8 cellular contexts compared by ENCODE assay signal in genomic region chr4:22389240-22389871, GRCh38.
A peak's percentile ranks its signal among the peaks of the same experiment; 100 is the strongest.
DNase-seq lines count a peak whose midpoint lies in the region; ATAC-seq and TF ChIP-seq lines count a peak whose summit lies in the region.

No MANE protein-coding gene starts in this region.

- DNase-seq in DMS53 (lab: John Stamatoyannopoulos, UW): peak; percentile 89
- peak; percentile 85 for DNase-seq in IMR-90
- peak; percentile 57 for DNase-seq in RPMI7951 (ENCODE audit: low read depth)
- DNase-seq in breast epithelium (ENCODE audit: low spot score in 2 of 2): no peak
- DNase-seq in islet precursor cell: peak; percentile 75
- DNase-seq in stimulated activated CD4-positive, alpha-beta T cell treated with anti-CD3 and anti-CD28 coated beads, Interleukin-2, amount 100 ng/mL, for 4 hours (ENCODE audit: low read depth): peak; percentile 13

- no peak overlapping the region for H2BK20ac ChIP-seq in IMR-90 (ENCODE audit: low read depth, low read length)

- intact Hi-C loops in IMR-90 (cut with micrococcal nuclease) (loop anchor here (1.0 to 5.0 kb wide), 3 partner anchors 152 to 599 kb away; no protein-coding TSS in a partner anchor), breast epithelium (cut with DNase I; ENCODE audit: low total_unique reads) (no loop called here)

- H3K9ac ChIP-seq in IMR-90 (ENCODE audit: low read depth, low read length): no peak overlapping the region

- no TSS peak for BruUV-seq in IMR-90 (replicated peaks; lab: Mats Ljungman, UMichigan)

- TF ChIP-seq RAD21 in IMR-90 (IDR thresholded peaks at IDR 0.05; ENCODE audit: low read length): peak; percentile 93

- H4K8ac ChIP-seq in IMR-90 (ENCODE audit: low read depth in 2 of 2, low read length in 2 of 2): no peak overlapping the region

- no peaks in the 10 kb centered on the region; the same call in 1 of the 2 replicates for H4K20me1 ChIP-seq in IMR-90 (ENCODE audit: insufficient read depth, low read length)

- H3K4me1 ChIP-seq in IMR-90 (ENCODE audit: control insufficient read depth, insufficient read depth, low read length): peaks cover 8% of the 10 kb centered on the region
- H3K4me1 ChIP-seq in breast epithelium: no peaks in the 10 kb centered on the region

- H4K91ac ChIP-seq in IMR-90 (ENCODE audit: insufficient read depth, low read depth, low read length): no peak overlapping the region; the same call in 1 of the 2 replicates

- CTCF ChIA-PET in IMR-90 (lab: Yijun Ruan, JAX): interaction anchor here (0.6 to 3.9 kb wide), 15 partner anchors 9 to 1616 kb away, joined by 3 to 58 read pairs (median 4); no protein-coding TSS in a partner anchor

- H3K9me1 ChIP-seq in IMR-90 (ENCODE audit: insufficient read depth, low read length): no peaks in the 10 kb centered on the region

- no peak overlapping the region for H2AK5ac ChIP-seq in IMR-90 (ENCODE audit: low read depth, low read length)

- dilution Hi-C loops in IMR-90 (cut with HindIII; ENCODE audit: low sequenced_read_pairs, unreplicated experiment): no loop called here

- no peak overlapping the region for H3K23ac ChIP-seq in IMR-90 (ENCODE audit: low read depth, low read length)

- H3K9me3 ChIP-seq in IMR-90 (ENCODE audit: control insufficient read depth, insufficient read depth, low read length) (no peaks in the 10 kb centered on the region), breast epithelium (no peaks in the 10 kb centered on the region)

- no peak overlapping the region for H4K5ac ChIP-seq in IMR-90 (ENCODE audit: low read depth, low read length)

- no peak overlapping the region for H3K18ac ChIP-seq in IMR-90 (ENCODE audit: low read depth, low read length)

- H2BK15ac ChIP-seq in IMR-90 (ENCODE audit: low read depth, low read length): no peak overlapping the region

- H3K14ac ChIP-seq in IMR-90 (replicated peaks; ENCODE audit: low read depth, low read length): no peak overlapping the region

- POLR2A ChIA-PET in IMR-90 (lab: Charles Lee; ENCODE audit: unreplicated experiment): no interaction called here

- peak overlapping the region; percentile 24 for H2AFZ ChIP-seq in IMR-90 (replicated peaks; ENCODE audit: low read length, poor library complexity)

- H2BK120ac ChIP-seq in IMR-90 (ENCODE audit: low read depth, low read length): no peak overlapping the region

- no peaks in the 10 kb centered on the region for H3K79me1 ChIP-seq in IMR-90 (ENCODE audit: low read depth in 1 of 2, low read length in 2 of 2)

- peaks cover 11% of the 10 kb centered on the region for H3K36me3 ChIP-seq in IMR-90 (ENCODE audit: control insufficient read depth, insufficient read depth, low read length)
- H3K36me3 ChIP-seq in breast epithelium: no peaks in the 10 kb centered on the region

- in situ Hi-C loops in IMR-90 (cut with MboI; ENCODE audit: low sequenced_read_pairs): loop anchor here (5.0 kb wide), 1 partner anchor 607 kb away; no protein-coding TSS in a partner anchor

- H3K4ac ChIP-seq in IMR-90 (ENCODE audit: low read depth, low read length): no peak overlapping the region

- H3K27ac ChIP-seq in IMR-90 (ENCODE audit: insufficient read depth, low read length) (no peak overlapping the region), breast epithelium (no peak overlapping the region)

- H3K4me3 ChIP-seq in IMR-90 (ENCODE audit: insufficient read depth, low read depth, low read length) (no peak overlapping the region), breast epithelium (no peak overlapping the region)

- TF ChIP-seq POLR2A in IMR-90 (IDR thresholded peaks at IDR 0.05; ENCODE audit: low read depth, low read length): no peak
- TF ChIP-seq POLR2A in breast epithelium (IDR thresholded peaks at IDR 0.05): no peak

- H3K4me2 ChIP-seq in IMR-90 (ENCODE audit: low read depth, low read length): no peak overlapping the region

- ATAC-seq in GM19455 (IDR thresholded peaks at IDR 0.05; ENCODE audit: unreplicated experiment) (peak; percentile 53), IMR-90 (ENCODE audit: low read depth) (peak; percentile 84), GM21576 (IDR thresholded peaks at IDR 0.05; ENCODE audit: unreplicated experiment) (no peak)

- no peaks in the 10 kb centered on the region for H3K27me3 ChIP-seq in IMR-90 (ENCODE audit: control insufficient read depth, insufficient read depth, low read length)
- H3K27me3 ChIP-seq in breast epithelium: no peaks in the 10 kb centered on the region

- no peak overlapping the region for H2BK5ac ChIP-seq in IMR-90 (ENCODE audit: low read depth, low read length, poor library complexity, severe bottlenecking)

- TF ChIP-seq CTCF in IMR-90 (conservative IDR thresholded peaks at IDR 0.05; ENCODE audit: low read depth, low read length): peak; percentile 96
- TF ChIP-seq CTCF in breast epithelium (IDR thresholded peaks at IDR 0.05): peak; percentile 23 to 53 (median 51)

- no peak overlapping the region for H3K56ac ChIP-seq in IMR-90 (ENCODE audit: extremely low read depth, insufficient read depth, low read length)

- H2AK9ac ChIP-seq in IMR-90 (replicated peaks; ENCODE audit: low read depth, low read length, poor library complexity): no peak overlapping the region

- no CpG with 5 or more reads among the region's 3 CpGs for WGBS in IMR-90 (ENCODE audit: extremely low coverage in 2 of 2, insufficient read length in 1 of 2), 2 experiments

TF ChIP-seq in IMR-90, 13 proteins besides CTCF, POLR2A, EP300 and RAD21:
- TF ChIP-seq MAZ (IDR thresholded peaks at IDR 0.05; ENCODE audit: borderline replicate concordance, low read depth, low read length): no peak
- no peak for TF ChIP-seq FOS (IDR thresholded peaks at IDR 0.05; ENCODE audit: low read depth, low read length)
- no peak for TF ChIP-seq CEBPB (IDR thresholded peaks at IDR 0.05; ENCODE audit: low read depth, low read length)
- TF ChIP-seq NFE2L2 (IDR thresholded peaks at IDR 0.05; ENCODE audit: low read depth, low read length): no peak
- TF ChIP-seq SMC3 (IDR thresholded peaks at IDR 0.05; ENCODE audit: low read depth, low read length): peak; percentile 96
- no peak for TF ChIP-seq RFX5 (IDR thresholded peaks at IDR 0.05; ENCODE audit: low read depth, low read length)

Comparison
In these comparisons a context has a peak if more than half of its experiments do, and no peak if none do; other contexts are left out.
1. DNase-seq: peak in DMS53 (single experiment), IMR-90 (single experiment), RPMI7951 (single experiment), islet precursor cell (single experiment) and stimulated activated CD4-positive, alpha-beta T cell treated with anti-CD3 and anti-CD28 coated beads, Interleukin-2, amount 100 ng/mL, for 4 hours (single experiment); none in breast epithelium (0 of 2).